In the genomic region with DNA sequence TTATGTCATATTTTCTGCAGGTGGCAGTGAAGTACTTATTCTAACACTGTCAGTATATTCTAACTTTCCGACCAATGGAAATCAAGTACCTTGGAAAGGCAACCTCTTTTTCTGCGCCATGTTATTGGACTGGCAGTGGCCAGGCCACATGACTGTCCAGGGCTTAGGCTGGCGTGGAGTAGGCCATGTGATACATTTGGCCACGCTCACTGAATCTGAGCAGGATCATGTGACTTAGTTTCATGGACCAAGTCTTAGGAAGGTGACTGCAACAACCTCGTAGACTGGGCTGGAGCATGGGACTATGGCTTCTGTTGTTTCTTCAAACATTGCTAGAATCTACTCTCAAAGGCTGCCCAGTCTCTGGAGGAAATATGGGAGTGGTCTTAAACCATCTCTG, we compare ENCODE assay signal across 28 cellular contexts.
DNase-seq lines count a peak whose midpoint lies in the region; ATAC-seq and TF ChIP-seq lines count a peak whose summit lies in the region.
"Had no signal": no experiment of that assay in that cellular context is flagged by ENCODE, and none has a peak within 500 bp of the region (broad histone marks: within the 10 kb centered on the region; RNA-seq: fewer than 3 reads in every experiment).

No MANE protein-coding gene starts in this region.

- TF ChIP-seq EP300 in Ishikawa (IDR thresholded peaks at IDR 0.05; ENCODE audit: borderline replicate concordance): no peak

- intact Hi-C loops in dendritic cell treated with granulocyte-macrophage colony-stimulating factor and Interleukin-4, amounts not matched to agents 40 ng/mL and 50 ng/mL, for 4 days (cut with micrococcal nuclease): loop anchor here (10.0 kb wide), 1 partner anchor 282 kb away; no protein-coding TSS in a partner anchor
- intact Hi-C loops in spleen (cut with DNase I; ENCODE audit: low total_unique reads): loop anchor here (10.0 kb wide), 1 partner anchor 692 kb away; no protein-coding TSS in a partner anchor

- H3K9me3 Mint-ChIP-seq in dendritic cell treated with granulocyte-macrophage colony-stimulating factor and Interleukin-4, amounts not matched to agents 40 ng/mL and 50 ng/mL, for 4 days: no peaks in the 10 kb centered on the region
- no peaks in the 10 kb centered on the region for H3K9me3 Mint-ChIP-seq in mesothelial cell of epicardium
- H3K9me3 Mint-ChIP-seq: CD8-positive, alpha-beta T cell had no signal

- 79 to 95% (median 90%) methylated on average over 5 of the region's 5 CpGs for WGBS in spleen, 5 donors

- no peaks in the 10 kb centered on the region for H3K4me1 Mint-ChIP-seq in dendritic cell treated with granulocyte-macrophage colony-stimulating factor and Interleukin-4, amounts not matched to agents 40 ng/mL and 50 ng/mL, for 4 days (ENCODE audit: low read depth)
- H3K4me1 Mint-ChIP-seq in mesothelial cell of epicardium: peaks cover 41% of the 10 kb centered on the region

- TF ChIP-seq CTCF in mesothelial cell of epicardium (IDR thresholded peaks at IDR 0.05; ENCODE audit: unreplicated experiment) (no peak), spleen (IDR thresholded peaks at IDR 0.05 in 8 of 11, conservative IDR thresholded peaks at IDR 0.05 in 3 of 11) (no peak), GM20000 (IDR thresholded peaks at IDR 0.05; ENCODE audit: extremely low read depth, missing control alignments) (no peak)

- no peaks in the 10 kb centered on the region for H3K4me1 ChIP-seq in spleen

- no peak for TF ChIP-seq RAD21 in Ishikawa (IDR thresholded peaks at IDR 0.05; ENCODE audit: low read depth)

- no peaks in the 10 kb centered on the region for H3K27me3 ChIP-seq in spleen (replicated peaks in 1 of 7)

- H3K27ac ChIP-seq in spleen: no peak overlapping the region
- H3K27ac ChIP-seq: KMS-11 had no signal

- in situ Hi-C loops in G401 (cut with HindIII; ENCODE audit: low sequenced_read_pairs): no loop called here

- H3K36me3 Mint-ChIP-seq in dendritic cell treated with granulocyte-macrophage colony-stimulating factor and Interleukin-4, amounts not matched to agents 40 ng/mL and 50 ng/mL, for 4 days (ENCODE audit: low read depth): no peaks in the 10 kb centered on the region
- no peaks in the 10 kb centered on the region for H3K36me3 Mint-ChIP-seq in mesothelial cell of epicardium
- H3K36me3 Mint-ChIP-seq: CD8-positive, alpha-beta T cell had no signal

- H3K27ac Mint-ChIP-seq in dendritic cell treated with granulocyte-macrophage colony-stimulating factor and Interleukin-4, amounts not matched to agents 40 ng/mL and 50 ng/mL, for 4 days: peak overlapping the region; percentile 16
- peak overlapping the region; percentile 91 for H3K27ac Mint-ChIP-seq in mesothelial cell of epicardium
- H3K27ac Mint-ChIP-seq: CD8-positive, alpha-beta T cell had no signal

- no peak overlapping the region for H3K4me3 ChIP-seq in spleen

- no peak for ATAC-seq in HG03571 (IDR thresholded peaks at IDR 0.05; ENCODE audit: unreplicated experiment)
- ATAC-seq: CD8-positive, alpha-beta T cell; HCT116; Panc1 had no signal

- TF ChIP-seq POLR2A in spleen (IDR thresholded peaks at IDR 0.05): no peak

- peaks cover 3% of the 10 kb centered on the region for H3K27me3 Mint-ChIP-seq in dendritic cell treated with granulocyte-macrophage colony-stimulating factor and Interleukin-4, amounts not matched to agents 40 ng/mL and 50 ng/mL, for 4 days
- H3K27me3 Mint-ChIP-seq in mesothelial cell of epicardium (ENCODE audit: low read depth): no peaks in the 10 kb centered on the region

- H3K9me3 ChIP-seq in spleen: no peaks in the 10 kb centered on the region
- H3K9me3 ChIP-seq: SK-N-SH had no signal

- DNase-seq in mesothelial cell of epicardium (ENCODE audit: low spot score in 2 of 2, unreplicated experiment in 2 of 2) (no peak), spleen (peak; percentile 13), G401 (ENCODE audit: low spot score) (no peak), OCI-M2 (lab: John Stamatoyannopoulos, UW; ENCODE audit: unreplicated experiment) (no peak), GM20000 (ENCODE audit: low spot score) (no peak)
- DNase-seq: C1 segment of cervical spinal cord; CD8-positive, alpha-beta T cell; DMS 273 treated with DMSO at 0.1 percent for 48 hours; DMS79; EL; GF-D8; NCI-H1092; NCI-H1417 treated with DMSO at 0.1 percent for 48 hours; NCI-H1694 treated with DMSO at 0.1 percent for 48 hours; NCI-H2081 treated with DMSO at 0.1 percent for 48 hours; NCI-H2171; NCI-H226; NCI-H510A; NCI-H69; SIG-M5; SK-N-SH; SW 1271 had no signal

- H3K4me3 Mint-ChIP-seq in dendritic cell treated with granulocyte-macrophage colony-stimulating factor and Interleukin-4, amounts not matched to agents 40 ng/mL and 50 ng/mL, for 4 days: no peak overlapping the region
- no peak overlapping the region for H3K4me3 Mint-ChIP-seq in mesothelial cell of epicardium
- H3K4me3 Mint-ChIP-seq: CD8-positive, alpha-beta T cell had no signal

- no peaks in the 10 kb centered on the region for H3K36me3 ChIP-seq in spleen

TF ChIP-seq in Ishikawa, 13 proteins besides CTCF, POLR2A, EP300 and RAD21:
- TF ChIP-seq ZBTB7A (IDR thresholded peaks at IDR 0.05; ENCODE audit: low read depth): no peak
- TF ChIP-seq, protein P1, sequence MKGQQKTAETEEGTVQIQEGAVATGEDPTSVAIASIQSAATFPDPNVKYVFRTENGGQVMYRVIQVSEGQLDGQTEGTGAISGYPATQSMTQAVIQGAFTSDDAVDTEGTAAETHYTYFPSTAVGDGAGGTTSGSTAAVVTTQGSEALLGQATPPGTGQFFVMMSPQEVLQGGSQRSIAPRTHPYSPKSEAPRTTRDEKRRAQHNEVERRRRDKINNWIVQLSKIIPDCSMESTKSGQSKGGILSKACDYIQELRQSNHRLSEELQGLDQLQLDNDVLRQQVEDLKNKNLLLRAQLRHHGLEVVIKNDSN (IDR thresholded peaks at IDR 0.05): peak; percentile 42
- TF ChIP-seq TAF1 (IDR thresholded peaks at IDR 0.05; ENCODE audit: low read depth): no peak
- no peak for TF ChIP-seq TCF12 (IDR thresholded peaks at IDR 0.05; ENCODE audit: low read depth)
